ENCODE assay signal across 8 cellular contexts in the genomic region with DNA sequence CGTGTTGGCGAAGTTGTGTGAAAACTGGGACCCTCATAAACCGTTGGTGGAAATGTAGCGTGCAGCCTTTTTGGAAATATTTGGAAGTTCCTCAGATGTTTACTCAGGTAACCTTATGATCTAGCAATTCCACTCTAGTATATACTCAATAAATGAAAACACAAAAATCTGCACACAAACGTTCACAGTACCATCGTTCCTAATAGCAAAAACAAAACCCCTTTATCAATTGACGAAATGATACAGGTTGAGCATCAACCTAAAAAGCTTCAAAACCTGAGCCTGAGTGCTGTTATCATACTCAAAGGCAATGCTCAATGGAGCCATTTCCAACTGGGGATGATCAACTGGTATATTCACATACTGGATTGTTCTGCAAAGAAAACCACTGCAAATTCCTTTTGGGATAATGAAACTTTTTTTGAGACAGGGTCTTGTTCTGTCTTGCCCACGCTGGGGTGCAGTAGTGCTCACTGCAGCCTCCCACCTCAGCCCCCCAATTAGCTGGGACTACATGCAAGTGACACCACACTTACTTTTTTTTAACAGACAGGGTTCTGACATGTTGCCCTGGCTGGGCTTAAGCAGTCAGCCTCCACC. TPM values are rescaled to one million over a fixed set of nuclear protein-coding genes. Genes with fewer than 3 reads are reported as not detected.
DNase-seq lines count a peak whose midpoint lies in the region; ATAC-seq, FAIRE-seq and TF ChIP-seq lines count a peak whose summit lies in the region.

No MANE protein-coding gene starts in this region.

- ATAC-seq in GM18519 (IDR thresholded peaks at IDR 0.05; ENCODE audit: low FRiP score, unreplicated experiment), result no peak
- no peak for ATAC-seq in HG02642 (IDR thresholded peaks at IDR 0.05; ENCODE audit: poor library complexity, unreplicated experiment)

- peaks cover 46% of the 10 kb centered on the region for H3K36me3 ChIP-seq in SJCRH30
- H3K36me3 ChIP-seq in endothelial cell of umbilical vein (ENCODE audit: control insufficient read depth in 2 of 2, extremely low read depth in 1 of 2, insufficient read depth in 2 of 2, low read length in 2 of 2), result peaks cover 6 to 10% of the 10 kb centered on the region in 2 experiments

- H3K27ac ChIP-seq in SJCRH30 (no peak overlapping the region), endothelial cell of umbilical vein (ENCODE audit: insufficient read depth, low read depth, low read length) (peak overlapping the region; percentile 35)

- peak; percentile 15 for TF ChIP-seq POLR2A in GM18526 (IDR thresholded peaks at IDR 0.05; ENCODE audit: extremely low read depth, insufficient read length)
- no peak for TF ChIP-seq POLR2A in endothelial cell of umbilical vein (IDR thresholded peaks at IDR 0.05; ENCODE audit: low read depth, low read length)

- dilution Hi-C loops in endothelial cell of umbilical vein (cut with MboI; ENCODE audit: extremely low pct_ligation_motif_present, low sequenced_read_pairs), result no loop called here

- peak overlapping the region; percentile 17 for H3K4me2 ChIP-seq in endothelial cell of umbilical vein (ENCODE audit: insufficient read depth, low read length)

- no peak for FAIRE-seq in endothelial cell of umbilical vein (lab: Jason Lieb, UNC)

- peaks cover 41% of the 10 kb centered on the region for H3K79me2 ChIP-seq in endothelial cell of umbilical vein (ENCODE audit: control insufficient read depth, insufficient read depth, low read length)

- no peak overlapping the region for H2AFZ ChIP-seq in endothelial cell of umbilical vein (ENCODE audit: low read depth, low read length)

- H3K4me1 ChIP-seq in SJCRH30 (peaks cover 9% of the 10 kb centered on the region), endothelial cell of umbilical vein (ENCODE audit: control insufficient read depth, extremely low read depth, insufficient read depth, low read length) (peaks cover 33% of the 10 kb centered on the region)

- H3K27me3 ChIP-seq in SJCRH30, result no peaks in the 10 kb centered on the region
- no peaks in the 10 kb centered on the region for H3K27me3 ChIP-seq in endothelial cell of umbilical vein (ENCODE audit: control insufficient read depth in 2 of 2, insufficient read depth in 2 of 2, low read length in 2 of 2)

- CTCF ChIA-PET in endothelial cell of umbilical vein (lab: Charles Lee), result interaction anchor here (0.9 to 2.9 kb wide), 5 partner anchors 9 to 371 kb away, joined by 3 to 18 read pairs (median 11); no protein-coding TSS in a partner anchor

- no peaks in the 10 kb centered on the region for H3K9me1 ChIP-seq in endothelial cell of umbilical vein (replicated peaks; ENCODE audit: control insufficient read depth, extremely low read depth, insufficient read depth, low read length)

- peak in 1 of 2 experiments; percentile 17 for DNase-seq in SJCRH30
- no peak for DNase-seq in endothelial cell of umbilical vein (ENCODE audit: low read depth, low spot score)
- DNase-seq in skeletal muscle cell (ENCODE audit: low read depth), result no peak
- DNase-seq in SKM-1 treated with dmso at 0.1 percent for 144 hours (lab: John Stamatoyannopoulos, UW; ENCODE audit: unreplicated experiment), result no peak
- DNase-seq in NCI-H2227 treated with DMSO at 0.1 percent for 48 hours (lab: John Stamatoyannopoulos, UW), result no peak

- POLR2A ChIA-PET in endothelial cell of umbilical vein (lab: Charles Lee), result interaction anchor here (0.6 to 2.2 kb wide), 3 partner anchors 11 to 68 kb away, joined by 3 to 24 read pairs (median 6); no protein-coding TSS in a partner anchor

- no peaks in the 10 kb centered on the region for H4K20me1 ChIP-seq in endothelial cell of umbilical vein (replicated peaks; ENCODE audit: control insufficient read depth, extremely low read depth, insufficient read depth, low read length)

- no peak for TF ChIP-seq CTCF in endothelial cell of umbilical vein (IDR thresholded peaks at IDR 0.05; ENCODE audit: extremely low read depth in 1 of 2, insufficient read depth in 1 of 2, low read depth in 1 of 2, low read length in 2 of 2)

- intact Hi-C loops in endothelial cell of umbilical vein (cut with micrococcal nuclease), result loop anchor here (1.0 to 5.0 kb wide), 3 partner anchors 11 to 174 kb away; partner anchors contain the start of gene DYM

- H3K9me3 ChIP-seq in SJCRH30 (replicated peaks) (no peaks in the 10 kb centered on the region), endothelial cell of umbilical vein (replicated peaks; ENCODE audit: control insufficient read depth, insufficient read depth, low read length) (no peaks in the 10 kb centered on the region)

- BruUV-seq in endothelial cell of umbilical vein (replicated peaks; lab: Mats Ljungman, UMichigan), result no TSS peak

- H3K9ac ChIP-seq in endothelial cell of umbilical vein (replicated peaks; ENCODE audit: extremely low read depth, insufficient read depth, low read length), result no peak overlapping the region

- H3K4me3 ChIP-seq in SJCRH30, result peak overlapping the region; percentile 67
- peak overlapping the region in 1 of 3 experiments; percentile 15 for H3K4me3 ChIP-seq in endothelial cell of umbilical vein (replicated peaks in 1 of 3; ENCODE audit: insufficient read depth in 1 of 3, low read depth in 1 of 3, low read length in 3 of 3)
- H3K4me3 ChIP-seq in skeletal muscle cell (ENCODE audit: low read depth, low read length), result peak overlapping the region; percentile 58

TF ChIP-seq in endothelial cell of umbilical vein, 7 proteins besides CTCF, POLR2A, EP300 and RAD21:
- TF ChIP-seq MYC (IDR thresholded peaks at IDR 0.05; ENCODE audit: low read depth, low read length) (no peak), GATA2 (IDR thresholded peaks at IDR 0.05; ENCODE audit: insufficient read depth, insufficient read length, low read depth, low read length) (no peak), EZH2 (IDR thresholded peaks at IDR 0.05; ENCODE audit: borderline replicate concordance, low read depth, low read length, severe bottlenecking) (no peak), JUN (IDR thresholded peaks at IDR 0.05; ENCODE audit: borderline replicate concordance, insufficient read depth, insufficient read length, low read depth) (no peak), FOS (IDR thresholded peaks at IDR 0.05; ENCODE audit: borderline replicate concordance, insufficient read depth, low read length) (no peak), POLR2AphosphoS5 (IDR thresholded peaks at IDR 0.05; ENCODE audit: insufficient read depth, low read depth, low read length) (no peak)
- TF ChIP-seq, protein P1, sequence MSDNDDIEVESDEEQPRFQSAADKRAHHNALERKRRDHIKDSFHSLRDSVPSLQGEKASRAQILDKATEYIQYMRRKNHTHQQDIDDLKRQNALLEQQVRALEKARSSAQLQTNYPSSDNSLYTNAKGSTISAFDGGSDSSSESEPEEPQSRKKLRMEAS (IDR thresholded peaks at IDR 0.05; ENCODE audit: insufficient read depth, insufficient read length), result no peak

RNA-seq across cellular contexts. Expression of gene C18orf32, which starts 0.8 kb away (rescaled TPM):
- 14.6 and 21.5 TPM in 2 replicates for total RNA-seq in SJCRH30 (2014; rRNA removed; shearing (Covaris generic))
- 27.4 and 28.4 TPM in 2 replicates for total RNA-seq in endothelial cell of umbilical vein
- polyA plus RNA-seq in endothelial cell of umbilical vein, result 18.7 and 20.4 TPM in 2 replicates
- 20.2 and 27.0 TPM in 2 replicates for polyA plus RNA-seq in endothelial cell of umbilical vein (2011; cell fraction: cytosol; rRNA removed)
- polyA plus RNA-seq in endothelial cell of umbilical vein (2011; cell fraction: nucleus; rRNA removed), result 10.1 and 11.5 TPM in 2 replicates
- polyA plus RNA-seq in endothelial cell of umbilical vein (2012), result 17.8 and 20.8 TPM in 2 replicates
- 3.4 and 4.1 TPM in 2 replicates for polyA minus RNA-seq in endothelial cell of umbilical vein
- 5.7 TPM for polyA minus RNA-seq in endothelial cell of umbilical vein (2011; cell fraction: cytosol; rRNA and poly(A)+ RNA removed)
- polyA minus RNA-seq in endothelial cell of umbilical vein (2011; cell fraction: nucleus; rRNA and poly(A)+ RNA removed), result 2.9 and 4.8 TPM in 2 replicates

RNA-seq across cellular contexts. Expression of gene RPL17, which starts 4.5 kb away (rescaled TPM):
- 3,403 and 3,465 TPM in 2 replicates for total RNA-seq in SJCRH30 (2014; rRNA removed; shearing (Covaris generic))
- 1,808 and 1,822 TPM in 2 replicates for total RNA-seq in endothelial cell of umbilical vein
- polyA plus RNA-seq in endothelial cell of umbilical vein, result 2,510 and 3,284 TPM in 2 replicates
- polyA plus RNA-seq in endothelial cell of umbilical vein (2011; cell fraction: cytosol; rRNA removed), result 4,832 and 5,046 TPM in 2 replicates
- 1,295 and 1,487 TPM in 2 replicates for polyA plus RNA-seq in endothelial cell of umbilical vein (2011; cell fraction: nucleus; rRNA removed)
- polyA plus RNA-seq in endothelial cell of umbilical vein (2012), result 3,722 and 3,858 TPM in 2 replicates
- polyA minus RNA-seq in endothelial cell of umbilical vein, result 915 and 991 TPM in 2 replicates
- polyA minus RNA-seq in endothelial cell of umbilical vein (2011; cell fraction: cytosol; rRNA and poly(A)+ RNA removed), result 476 TPM
- 210 and 272 TPM in 2 replicates for polyA minus RNA-seq in endothelial cell of umbilical vein (2011; cell fraction: nucleus; rRNA and poly(A)+ RNA removed)

RNA-seq across cellular contexts. Expression of gene DYM, which starts 27.4 kb away (rescaled TPM):
- 52.1 and 57.2 TPM in 2 replicates for total RNA-seq in SJCRH30 (2014; rRNA removed; shearing (Covaris generic))
- 53.2 and 57.4 TPM in 2 replicates for total RNA-seq in endothelial cell of umbilical vein
- 21.9 and 26.4 TPM in 2 replicates for polyA plus RNA-seq in endothelial cell of umbilical vein
- polyA plus RNA-seq in endothelial cell of umbilical vein (2011; cell fraction: cytosol; rRNA removed), result 20.6 and 27.6 TPM in 2 replicates
- 20.8 and 22.8 TPM in 2 replicates for polyA plus RNA-seq in endothelial cell of umbilical vein (2011; cell fraction: nucleus; rRNA removed)
- 29.9 and 40.9 TPM in 2 replicates for polyA plus RNA-seq in endothelial cell of umbilical vein (2012)
- polyA minus RNA-seq in endothelial cell of umbilical vein, result 124 TPM in 2 replicates
- polyA minus RNA-seq in endothelial cell of umbilical vein (2011; cell fraction: cytosol; rRNA and poly(A)+ RNA removed), result 56.4 TPM
- 211 and 218 TPM in 2 replicates for polyA minus RNA-seq in endothelial cell of umbilical vein (2011; cell fraction: nucleus; rRNA and poly(A)+ RNA removed)
